Comparison of ENCODE assay signal across 8 cellular contexts in the genomic region with DNA sequence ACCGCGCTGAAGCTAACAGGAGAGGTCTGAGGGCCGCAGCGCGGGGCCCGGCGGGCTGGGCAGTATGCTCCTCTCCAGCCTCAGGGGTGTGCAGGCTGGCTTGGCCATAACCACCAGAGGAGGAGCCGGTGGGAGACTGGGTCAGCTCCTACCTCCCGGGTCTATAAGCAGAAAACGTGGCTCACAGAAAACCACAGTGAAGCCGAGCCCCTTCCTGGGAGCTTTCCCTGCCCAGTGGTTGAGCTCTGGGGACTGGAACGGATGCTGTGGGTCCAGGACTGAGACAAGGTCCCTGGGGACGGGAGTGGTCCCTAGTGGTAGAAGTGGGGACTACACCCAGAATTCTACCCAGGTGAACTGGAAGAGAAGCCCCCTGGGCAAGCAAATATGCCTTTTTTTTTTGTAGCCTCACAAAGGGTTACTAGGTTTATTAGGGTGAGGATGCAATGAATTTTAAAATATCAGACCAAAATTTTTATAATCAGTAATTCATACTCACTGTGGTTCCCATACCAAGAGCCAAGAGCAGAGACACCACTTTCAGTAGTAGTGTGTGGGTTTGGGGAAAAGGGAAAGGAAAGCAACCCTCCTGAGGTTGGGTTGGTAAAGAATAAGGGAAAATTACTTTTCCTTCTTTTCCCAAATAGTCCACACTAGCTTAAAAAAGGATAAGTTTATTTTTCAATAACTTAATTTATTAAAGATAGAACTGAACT.
DNase-seq lines count a peak whose midpoint lies in the region; ATAC-seq and TF ChIP-seq lines count a peak whose summit lies in the region.

No MANE protein-coding gene starts in this region.

- H3K9me3 Mint-ChIP-seq in glutamatergic neuron (ENCODE audit: unreplicated experiment), result no peaks in the 10 kb centered on the region

- no peak overlapping the region for H3K27ac Mint-ChIP-seq in glutamatergic neuron (ENCODE audit: unreplicated experiment)

- H3K4me1 Mint-ChIP-seq in glutamatergic neuron (ENCODE audit: low read depth, unreplicated experiment), result no peaks in the 10 kb centered on the region

- no peak overlapping the region for H3K27ac ChIP-seq in Peyer's patch

- H3K27me3 Mint-ChIP-seq in glutamatergic neuron (ENCODE audit: unreplicated experiment), result peaks cover 2% of the 10 kb centered on the region

- no peak for TF ChIP-seq POLR2A in Peyer's patch (IDR thresholded peaks at IDR 0.05)

- H3K4me1 ChIP-seq in Peyer's patch, result no peaks in the 10 kb centered on the region

- H3K9me3 ChIP-seq in Peyer's patch, result no peaks in the 10 kb centered on the region

- H3K36me3 Mint-ChIP-seq in glutamatergic neuron (ENCODE audit: unreplicated experiment), result no peaks in the 10 kb centered on the region

- H3K4me3 ChIP-seq in GM12864 (ENCODE audit: low read depth, low read length) (no peak overlapping the region), Peyer's patch (no peak overlapping the region)

- DNase-seq in GM12864 (ENCODE audit: low read depth) (no peak), Peyer's patch (peak in 2 of 3 donors; percentile 39 to 71), glutamatergic neuron (no peak), foreskin melanocyte (no peak), NCI-H1105 treated with DMSO at 0.1 percent for 48 hours (lab: John Stamatoyannopoulos, UW) (no peak)
- DNase-seq in activated T-helper 9 cell treated with anti-CD3 and anti-CD28 coated beads, Interleukin-2, amount 50 U/mL, for 16 hours (ENCODE audit: low read depth), result peak; percentile 42
- peak; percentile 53 to 80 (median 54) for DNase-seq in stimulated activated CD4-positive, alpha-beta T cell treated with anti-CD3 and anti-CD28 coated beads, Interleukin-12 subunit alpha, Interleukin-12 subunit beta, amount 100 ng/mL, for 48 hours (ENCODE audit: low read depth in 2 of 3, low spot score in 1 of 3)

- H3K4me3 Mint-ChIP-seq in glutamatergic neuron (ENCODE audit: unreplicated experiment), result no peak overlapping the region

- no peaks in the 10 kb centered on the region for H3K27me3 ChIP-seq in Peyer's patch

- TF ChIP-seq CTCF in GM12864 (IDR thresholded peaks at IDR 0.05; ENCODE audit: low read depth, low read length, missing control alignments) (peak; percentile 89), Peyer's patch (IDR thresholded peaks at IDR 0.05) (peak; percentile 14 to 60 (median 52)), glutamatergic neuron (IDR thresholded peaks at IDR 0.05; ENCODE audit: partially characterized antibody, unreplicated experiment) (peak; percentile 74)

- peak; percentile 82 for ATAC-seq in HG02642 (IDR thresholded peaks at IDR 0.05; ENCODE audit: poor library complexity, unreplicated experiment)

- H3K36me3 ChIP-seq in Peyer's patch, result no peaks in the 10 kb centered on the region

Comparison
In these comparisons a context has a peak if more than half of its experiments do, and no peak if none do; other contexts are left out.
1. DNase-seq: peak in Peyer's patch (2 of 3), activated T-helper 9 cell treated with anti-CD3 and anti-CD28 coated beads, Interleukin-2, amount 50 U/mL, for 16 hours (single experiment) and stimulated activated CD4-positive, alpha-beta T cell treated with anti-CD3 and anti-CD28 coated beads, Interleukin-12 subunit alpha, Interleukin-12 subunit beta, amount 100 ng/mL, for 48 hours (3 of 3); none in GM12864 (single experiment), glutamatergic neuron (single experiment), foreskin melanocyte (single experiment) and NCI-H1105 treated with DMSO at 0.1 percent for 48 hours (single experiment).
2. Peak in every context shown above with its lines, with median percentiles within 50 percentile points of each other: CTCF ChIP-seq.